1 cellular context compared by ENCODE assay signal in the genomic region with DNA sequence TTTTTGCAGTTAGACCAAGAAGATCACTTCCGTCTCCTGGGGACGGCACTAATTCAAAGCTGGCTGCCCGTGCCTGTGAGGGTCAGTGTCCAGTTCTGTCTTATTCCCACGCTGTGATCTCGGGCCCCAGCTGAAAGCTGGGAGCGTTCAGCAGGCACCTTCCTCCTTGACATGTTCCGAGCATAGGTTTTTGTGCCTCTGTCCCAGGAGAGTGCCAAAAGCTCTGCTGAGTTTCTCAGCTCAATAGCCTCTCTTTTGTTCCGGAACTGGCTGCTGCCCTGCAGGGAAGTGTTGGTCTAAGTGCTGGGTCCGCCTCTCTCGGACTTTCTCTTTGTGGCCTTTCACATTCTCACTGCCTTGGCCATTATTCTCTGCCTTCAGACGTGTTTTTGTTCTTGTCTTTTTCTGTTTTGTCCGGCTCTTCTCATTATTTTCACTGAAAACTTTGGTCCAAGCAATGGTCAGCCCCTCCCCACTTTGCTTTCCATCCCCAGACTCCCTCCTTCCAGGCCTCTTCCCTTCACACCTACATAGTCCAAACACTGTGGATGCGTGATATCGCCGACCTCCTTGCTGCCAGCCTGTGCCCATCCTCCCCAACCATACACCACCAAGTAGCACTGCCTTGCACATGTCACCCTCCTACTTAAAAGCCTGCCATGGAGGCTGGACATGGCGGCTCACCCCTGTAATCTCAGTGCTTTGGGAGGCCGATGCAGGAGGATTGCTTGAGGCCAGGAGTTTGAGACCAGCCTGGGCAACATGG.
TF ChIP-seq lines count a peak whose summit lies in the region.

No MANE protein-coding gene starts in this region.

TF ChIP-seq in IMR-90, 13 proteins besides CTCF, POLR2A, EP300 and RAD21 (continued from another document):
- TF ChIP-seq CHD1 (IDR thresholded peaks at IDR 0.05; ENCODE audit: low read depth, low read length) (no peak), RCOR1 (IDR thresholded peaks at IDR 0.05; ENCODE audit: insufficient replicate concordance, low read length) (no peak), NFE2L2 (IDR thresholded peaks at IDR 0.05; ENCODE audit: low read depth, low read length) (no peak), CEBPB (IDR thresholded peaks at IDR 0.05; ENCODE audit: low read depth, low read length) (no peak), FOS (IDR thresholded peaks at IDR 0.05; ENCODE audit: low read depth, low read length) (no peak)
